ENCODE assay signal across 18 cellular contexts in the genomic region with DNA sequence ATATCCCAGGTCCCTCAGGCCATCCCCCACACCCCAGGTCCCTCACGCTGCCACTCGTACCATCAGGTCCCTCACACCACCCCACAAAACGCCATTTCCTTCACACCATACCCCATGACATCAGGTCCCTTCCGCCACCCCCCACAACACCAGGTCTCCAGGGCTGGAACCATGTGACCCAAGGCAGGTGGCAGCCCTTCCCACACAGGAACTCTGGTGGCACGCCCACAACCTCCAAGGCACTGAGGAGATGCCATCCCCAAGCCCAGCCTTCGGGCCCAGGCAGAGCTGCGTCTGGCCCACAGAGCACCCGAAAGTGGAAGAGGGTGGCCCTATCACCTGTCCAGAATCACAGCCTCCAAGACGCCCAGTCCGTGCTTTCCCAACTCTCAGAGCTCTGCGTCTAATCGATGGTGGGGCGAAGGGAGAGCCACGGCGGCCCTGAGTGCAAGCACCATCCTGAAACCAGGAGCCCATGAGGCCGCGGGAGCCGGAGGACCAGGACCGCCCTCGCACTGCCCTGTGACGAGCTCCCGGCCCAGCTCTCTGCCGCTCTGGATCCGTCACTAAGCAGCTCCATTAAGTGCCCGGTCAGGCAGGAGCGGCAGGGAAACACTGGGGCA.
"Had no signal": no experiment of that assay in that cellular context is flagged by ENCODE, and none has a peak within 500 bp of the region (broad histone marks: within the 10 kb centered on the region; RNA-seq: fewer than 3 reads in every experiment).

No MANE protein-coding gene starts in this region.

- H3K4me3 Mint-ChIP-seq: activated CD8-positive, alpha-beta T cell treated with anti-CD3 and anti-CD28 coated beads, Interleukin-2, amount 10 ng/mL, durations not matched to agents 7 days and 5 days; activated naive CD8-positive, alpha-beta T cell; nephron progenitor cell had no signal

- H3K4me1 ChIP-seq: breast epithelium, esophagus squamous epithelium had no signal

- H3K36me3 ChIP-seq: breast epithelium, left lung, transverse colon had no signal

- ATAC-seq: activated CD8-positive, alpha-beta T cell treated with anti-CD3 and anti-CD28 coated beads, Interleukin-2, amount 10 ng/mL, durations not matched to agents 7 days and 5 days; heart left ventricle; left lung had no signal

- H3K9me3 ChIP-seq: breast epithelium, esophagus squamous epithelium, heart left ventricle, left lung, transverse colon had no signal

- H3K9me3 Mint-ChIP-seq: activated T-helper 2 cell treated with anti-CD3 and anti-CD28 coated beads, Interferon-gamma antibody, Interleukin-2, Interleukin-4, amounts not matched to agents 10 μg/mL and 5 μg/mL and 100 μg/mL, durations not matched to agents 14 hours and 24 hours and 36 hours; nephron progenitor cell had no signal

- H3K27ac Mint-ChIP-seq: activated CD8-positive, alpha-beta T cell treated with anti-CD3 and anti-CD28 coated beads, Interleukin-2, amount 10 ng/mL, durations not matched to agents 7 days and 5 days; activated naive CD8-positive, alpha-beta T cell; activated T-helper 2 cell treated with anti-CD3 and anti-CD28 coated beads, Interferon-gamma antibody, Interleukin-2, Interleukin-4, amounts not matched to agents 10 μg/mL and 5 μg/mL and 100 μg/mL, durations not matched to agents 14 hours and 24 hours and 36 hours; nephron progenitor cell had no signal

- H3K4me3 ChIP-seq: breast epithelium, dorsolateral prefrontal cortex, esophagus squamous epithelium, heart left ventricle, left lung, transverse colon had no signal

- H3K27ac ChIP-seq: breast epithelium, dorsolateral prefrontal cortex, esophagus squamous epithelium, heart left ventricle, left lung, transverse colon, WERI-Rb-1 had no signal

- DNase-seq: activated CD4-positive, alpha-beta T cell treated with anti-CD3 and anti-CD28 coated beads for 48 hours; activated CD8-positive, alpha-beta memory T cell treated with anti-CD3 and anti-CD28 coated beads, Interleukin-2, amount 50 U/mL, for 48 hours; activated CD8-positive, alpha-beta T cell treated with anti-CD3 and anti-CD28 coated beads, Interleukin-2, amount 10 ng/mL, durations not matched to agents 7 days and 5 days; anterior cingulate cortex; esophagus squamous epithelium; foreskin fibroblast; left lung; mesenchymal stem cell; nephron progenitor cell; stimulated activated CD4-positive, alpha-beta T cell treated with anti-CD3 and anti-CD28 coated beads, Interleukin-15, amount 100 ng/mL, for 24 hours; stimulated activated CD4-positive, alpha-beta T cell treated with anti-CD3 and anti-CD28 coated beads, Interleukin-4, amount 100 ng/mL, for 4 hours; transverse colon; WERI-Rb-1 had no signal
